Comparison of ENCODE assay signal across 25 cellular contexts in the genomic region with DNA sequence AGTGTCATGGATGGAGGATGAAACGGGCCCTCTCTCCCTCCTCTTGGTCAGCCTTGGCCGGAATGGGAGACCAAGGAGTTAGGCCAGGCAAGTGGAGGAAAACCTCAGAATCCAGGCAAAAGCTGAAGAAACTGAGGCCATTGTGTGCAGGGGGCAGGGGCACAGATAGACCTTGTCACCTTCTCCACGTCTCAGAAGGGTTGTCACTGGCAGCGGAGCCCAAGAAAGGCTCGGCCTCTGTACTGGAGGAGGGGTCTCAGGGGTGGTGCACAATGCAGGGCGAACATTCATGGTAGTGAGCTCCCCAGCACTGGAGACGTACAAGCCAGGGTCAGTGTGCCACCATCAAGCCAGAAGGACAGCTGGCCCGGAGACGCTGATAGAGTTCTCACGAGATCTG.
DNase-seq lines count a peak whose midpoint lies in the region; ATAC-seq, FAIRE-seq and TF ChIP-seq lines count a peak whose summit lies in the region.
"Had no signal": no experiment of that assay in that cellular context is flagged by ENCODE, and none has a peak within 500 bp of the region (broad histone marks: within the 10 kb centered on the region; RNA-seq: fewer than 3 reads in every experiment).

No MANE protein-coding gene starts in this region.

- TF ChIP-seq CTCF in CD14-positive monocyte (IDR thresholded peaks at IDR 0.05) (no peak), kidney (IDR thresholded peaks at IDR 0.05; ENCODE audit: borderline replicate concordance, extremely low read depth, insufficient read depth) (no peak), chondrocyte (IDR thresholded peaks at IDR 0.05) (no peak)

- no peak overlapping the region for H3K4me3 ChIP-seq in kidney (ENCODE audit: low read length in 2 of 2)
- H3K4me3 ChIP-seq: GM12878, GM23338, SJSA1 had no signal

- H3K4me1 Mint-ChIP-seq in CD14-positive monocyte (peaks cover 2% of the 10 kb centered on the region), chondrocyte (ENCODE audit: low read depth) (no peaks in the 10 kb centered on the region)
- H3K4me1 Mint-ChIP-seq: GM23338, H9 had no signal

- H3K36me3 ChIP-seq in kidney (ENCODE audit: control insufficient read depth in 1 of 2, insufficient read depth in 2 of 2, low read length in 2 of 2): no peaks in the 10 kb centered on the region
- H3K36me3 ChIP-seq: SJSA1 had no signal

- H3K4me3 Mint-ChIP-seq in CD14-positive monocyte (no peak overlapping the region), chondrocyte (ENCODE audit: unreplicated experiment) (no peak overlapping the region)
- H3K4me3 Mint-ChIP-seq: CD8-positive, alpha-beta T cell; GM23338; H9 had no signal

- H3K36me3 Mint-ChIP-seq in CD14-positive monocyte: no peaks in the 10 kb centered on the region
- no peaks in the 10 kb centered on the region for H3K36me3 Mint-ChIP-seq in chondrocyte (ENCODE audit: low read depth)
- H3K36me3 Mint-ChIP-seq: CD8-positive, alpha-beta T cell had no signal

- FAIRE-seq in kidney (lab: Jason Lieb, UNC): no peak
- FAIRE-seq: G401.6, GM12878 had no signal

- H3K27ac Mint-ChIP-seq in CD14-positive monocyte (no peak overlapping the region), chondrocyte (ENCODE audit: unreplicated experiment) (no peak overlapping the region)
- H3K27ac Mint-ChIP-seq: CD8-positive, alpha-beta T cell; GM23338; H9 had no signal

- no peaks in the 10 kb centered on the region for H3K9me3 ChIP-seq in kidney (ENCODE audit: control insufficient read depth in 1 of 2, low read length in 2 of 2)
- H3K9me3 ChIP-seq: Caco-2, SJSA1 had no signal

- ATAC-seq in stimulated activated naive CD8-positive, alpha-beta T cell treated with anti-CD3 and anti-CD28 coated beads, Interleukin-15, Interleukin-2, amounts not matched to agents 100 U/mL and 50 U/mL, for 24 hours: no peak
- no peak for ATAC-seq in GM21786 (IDR thresholded peaks at IDR 0.05; ENCODE audit: unreplicated experiment)
- ATAC-seq: CD8-positive, alpha-beta T cell; GM12878; GM23338; PC-3 had no signal

- DNase-seq in CD14-positive monocyte (ENCODE audit: low spot score): peak; percentile 33
- peak; percentile 1 for DNase-seq in GM03348 (ENCODE audit: low spot score)
- DNase-seq in kidney: peak; percentile 35
- DNase-seq in posterior vena cava (ENCODE audit: low spot score): peak; percentile 26
- no peak for DNase-seq in stimulated activated naive CD8-positive, alpha-beta T cell treated with anti-CD3 and anti-CD28 coated beads, Interleukin-15, Interleukin-2, amounts not matched to agents 100 U/mL and 50 U/mL, for 24 hours
- DNase-seq in chondrocyte (ENCODE audit: low spot score): no peak
- DNase-seq: C1 segment of cervical spinal cord; Caco-2; CD8-positive, alpha-beta T cell; Karpas-422; NCI-H1092; NCI-H1417 treated with DMSO at 0.1 percent for 48 hours; NCI-H187; NCI-H2171 treated with DMSO at 0.1 percent for 48 hours; NCI-H524 treated with DMSO at 0.1 percent for 48 hours; NCI-H774; NK-92 treated with Interleukin-12 subunit alpha and Interleukin-12 subunit beta, amount 100 ng/mL, for 24 hours; PC-3; Right ventricle myocardium superior had no signal

- H3K9ac ChIP-seq in kidney (ENCODE audit: low read length in 2 of 2): no peak overlapping the region

- H3K27ac ChIP-seq in kidney (ENCODE audit: low read depth in 2 of 2, low read length in 2 of 2): no peak overlapping the region
- H3K27ac ChIP-seq: SJSA1 had no signal

- H3K27me3 Mint-ChIP-seq in CD14-positive monocyte (ENCODE audit: low read depth in 3 of 3) (peaks cover 4 to 5% (median 4%) of the 10 kb centered on the region in 3 donors), chondrocyte (ENCODE audit: low read depth) (peaks cover 2% of the 10 kb centered on the region)

- intact Hi-C loops in CD14-positive monocyte (cut with micrococcal nuclease) (no loop called here), kidney (cut with DNase I) (no loop called here), posterior vena cava (cut with DNase I) (no loop called here)

- H3K4me1 ChIP-seq in kidney (ENCODE audit: control insufficient read depth in 1 of 2, insufficient read depth in 1 of 2, low read depth in 1 of 2, low read length in 2 of 2): no peaks in the 10 kb centered on the region
- H3K4me1 ChIP-seq: Caco-2 had no signal

- H3K9me3 Mint-ChIP-seq in CD14-positive monocyte (peaks cover 0 to 11% (median 6%) of the 10 kb centered on the region in 7 donors), chondrocyte (ENCODE audit: low read depth) (peaks cover 23% of the 10 kb centered on the region)

Comparison
In these comparisons a context has a peak if more than half of its experiments do, and no peak if none do; other contexts are left out.
1. DNase-seq: peak in CD14-positive monocyte (single experiment), GM03348 (single experiment), kidney (single experiment) and posterior vena cava (single experiment); none in stimulated activated naive CD8-positive, alpha-beta T cell treated with anti-CD3 and anti-CD28 coated beads, Interleukin-15, Interleukin-2, amounts not matched to agents 100 U/mL and 50 U/mL, for 24 hours (single experiment) and chondrocyte (single experiment).